In the genomic region with DNA sequence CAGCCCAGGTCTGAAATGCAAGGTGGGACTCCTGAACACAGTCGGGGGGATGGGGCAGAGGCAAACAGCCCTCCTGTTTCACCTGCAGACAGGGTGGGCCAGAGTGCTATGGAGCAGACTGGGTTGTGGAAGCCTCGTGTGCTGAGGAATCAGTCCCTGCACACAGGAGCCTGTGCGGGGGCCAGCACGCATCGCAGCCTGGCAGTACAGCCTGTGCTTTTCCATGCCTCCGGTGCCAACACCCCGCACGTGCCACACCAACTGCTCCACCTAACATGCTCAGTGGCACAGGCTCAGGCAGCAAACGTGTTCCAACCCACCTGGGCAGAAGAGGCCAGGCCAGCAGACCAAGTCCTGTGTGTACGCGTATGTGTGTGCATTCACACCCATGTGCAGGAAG, we compare ENCODE assay signal across 1 cellular context.
TF ChIP-seq lines count a peak whose summit lies in the region.

No MANE protein-coding gene starts in this region.

TF ChIP-seq in endothelial cell of umbilical vein, 7 proteins besides CTCF, POLR2A, EP300 and RAD21:
- no peak for TF ChIP-seq GATA2 (IDR thresholded peaks at IDR 0.05; ENCODE audit: insufficient read depth, insufficient read length, low read depth, low read length)
- TF ChIP-seq POLR2AphosphoS5 (IDR thresholded peaks at IDR 0.05; ENCODE audit: insufficient read depth, low read depth, low read length) = no peak
- TF ChIP-seq EZH2 (IDR thresholded peaks at IDR 0.05; ENCODE audit: borderline replicate concordance, low read depth, low read length, severe bottlenecking) = no peak
- no peak for TF ChIP-seq JUN (IDR thresholded peaks at IDR 0.05; ENCODE audit: borderline replicate concordance, insufficient read depth, insufficient read length, low read depth)
- TF ChIP-seq FOS (IDR thresholded peaks at IDR 0.05; ENCODE audit: borderline replicate concordance, insufficient read depth, low read length) = no peak
- TF ChIP-seq, protein P1, sequence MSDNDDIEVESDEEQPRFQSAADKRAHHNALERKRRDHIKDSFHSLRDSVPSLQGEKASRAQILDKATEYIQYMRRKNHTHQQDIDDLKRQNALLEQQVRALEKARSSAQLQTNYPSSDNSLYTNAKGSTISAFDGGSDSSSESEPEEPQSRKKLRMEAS (IDR thresholded peaks at IDR 0.05; ENCODE audit: insufficient read depth, insufficient read length) = no peak
- TF ChIP-seq MYC (IDR thresholded peaks at IDR 0.05; ENCODE audit: low read depth, low read length) = no peak
